Comparison of ENCODE assay signal across 17 cellular contexts in the genomic region with DNA sequence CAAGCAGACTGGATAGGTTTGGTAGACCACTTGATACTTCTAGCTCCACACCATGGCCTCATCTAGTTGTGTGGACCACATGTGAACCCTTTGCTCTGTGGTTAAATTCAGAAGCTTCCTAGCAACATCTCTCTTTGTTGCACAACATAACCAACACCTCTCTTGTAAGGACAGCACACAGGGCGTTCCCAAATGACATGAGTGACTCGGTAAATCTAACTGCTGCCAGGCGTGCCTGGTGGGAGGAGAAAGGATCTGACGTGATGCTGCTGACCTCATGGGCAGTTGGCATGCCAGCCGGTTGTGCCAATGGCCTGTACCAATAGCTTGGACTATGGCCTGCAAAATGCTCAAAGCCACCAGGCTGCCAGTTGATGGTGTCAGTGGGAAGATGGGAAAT.
DNase-seq lines count a peak whose midpoint lies in the region; ATAC-seq, FAIRE-seq and TF ChIP-seq lines count a peak whose summit lies in the region.
"Had no signal": no experiment of that assay in that cellular context is flagged by ENCODE, and none has a peak within 500 bp of the region (broad histone marks: within the 10 kb centered on the region; RNA-seq: fewer than 3 reads in every experiment).

No MANE protein-coding gene starts in this region.

- H3K9me3 Mint-ChIP-seq in osteocyte (ENCODE audit: unreplicated experiment), result no peaks in the 10 kb centered on the region
- peaks cover 21% of the 10 kb centered on the region for H3K9me3 Mint-ChIP-seq in activated CD4-positive, alpha-beta T cell treated with anti-CD3 and anti-CD28 coated beads, Interleukin-2, amount 10 ng/mL, durations not matched to agents 24 days and 14 days

- H3K4me1 Mint-ChIP-seq in osteocyte (ENCODE audit: unreplicated experiment), result peaks cover 4% of the 10 kb centered on the region
- no peaks in the 10 kb centered on the region for H3K4me1 Mint-ChIP-seq in activated CD4-positive, alpha-beta T cell treated with anti-CD3 and anti-CD28 coated beads, Interleukin-2, amount 10 ng/mL, durations not matched to agents 24 days and 14 days
- H3K4me1 Mint-ChIP-seq: H9 had no signal

- TF ChIP-seq CTCF in bronchial epithelial cell (IDR thresholded peaks at IDR 0.05; ENCODE audit: insufficient read depth, low read length, severe bottlenecking) (no peak), osteocyte (IDR thresholded peaks at IDR 0.05) (no peak)

- intact Hi-C loops in left cardiac atrium (cut with DNase I), result no loop called here
- intact Hi-C loops in activated CD4-positive, alpha-beta T cell treated with anti-CD3 and anti-CD28 coated beads, Interleukin-2, amount 10 ng/mL, durations not matched to agents 24 days and 14 days (cut with micrococcal nuclease), result no loop called here

- TF ChIP-seq POLR2A in GM12891 (IDR thresholded peaks at IDR 0.05; ENCODE audit: low read depth, low read length), result no peak

- peaks cover 22% of the 10 kb centered on the region for H3K27me3 Mint-ChIP-seq in osteocyte (ENCODE audit: unreplicated experiment)
- peaks cover 2% of the 10 kb centered on the region for H3K27me3 Mint-ChIP-seq in activated CD4-positive, alpha-beta T cell treated with anti-CD3 and anti-CD28 coated beads, Interleukin-2, amount 10 ng/mL, durations not matched to agents 24 days and 14 days

- peak; percentile 36 for FAIRE-seq in bronchial epithelial cell (lab: Jason Lieb, UNC)
- FAIRE-seq in GM12891 (lab: Jason Lieb, UNC), result no peak
- FAIRE-seq: RCC 7860 had no signal

- peak; percentile 11 for DNase-seq in CD1c-positive myeloid dendritic cell (ENCODE audit: extremely low spot score)
- DNase-seq in NCI-H460 (ENCODE audit: extremely low read depth, low read depth), result peak; percentile 25
- peak; percentile 5 for DNase-seq in bronchial epithelial cell (ENCODE audit: low read depth)
- DNase-seq in osteocyte (ENCODE audit: extremely low spot score, unreplicated experiment), result peak; percentile 72
- DNase-seq in NCI-H2171 treated with DMSO at 0.1 percent for 48 hours (lab: John Stamatoyannopoulos, UW), result no peak
- DNase-seq in GM12891 (ENCODE audit: insufficient read length, low spot score), result no peak
- DNase-seq in left cardiac atrium, result no peak
- no peak for DNase-seq in activated CD4-positive, alpha-beta T cell treated with anti-CD3 and anti-CD28 coated beads, Interleukin-2, amount 10 ng/mL, durations not matched to agents 24 days and 14 days
- DNase-seq: H9, MM.1S, NCI-H1436, NCI-H2081 treated with DMSO at 0.1 percent for 48 hours, NCI-H345, NCI-H774, SHP77 treated with DMSO at 0.1 percent for 48 hours had no signal

- ATAC-seq in left cardiac atrium, result no peak

- no peaks in the 10 kb centered on the region for H3K36me3 Mint-ChIP-seq in osteocyte (ENCODE audit: unreplicated experiment)
- H3K36me3 Mint-ChIP-seq in activated CD4-positive, alpha-beta T cell treated with anti-CD3 and anti-CD28 coated beads, Interleukin-2, amount 10 ng/mL, durations not matched to agents 24 days and 14 days (ENCODE audit: low read depth), result no peaks in the 10 kb centered on the region

- no peaks in the 10 kb centered on the region for H3K27me3 ChIP-seq in bronchial epithelial cell (ENCODE audit: control insufficient read depth, insufficient read depth, low read length)
- H3K27me3 ChIP-seq: BLaER1 treated with 17β-estradiol and CSF1 and Interleukin-3, amounts not matched to agents 10 nM and 100 nM had no signal

- no peaks in the 10 kb centered on the region for H3K36me3 ChIP-seq in bronchial epithelial cell (ENCODE audit: control insufficient read depth, insufficient read depth, low read length)
- H3K36me3 ChIP-seq: BLaER1 treated with 17β-estradiol and CSF1 and Interleukin-3, amounts not matched to agents 10 nM and 100 nM had no signal

- no peak overlapping the region for H3K27ac Mint-ChIP-seq in osteocyte (ENCODE audit: unreplicated experiment)
- no peak overlapping the region for H3K27ac Mint-ChIP-seq in activated CD4-positive, alpha-beta T cell treated with anti-CD3 and anti-CD28 coated beads, Interleukin-2, amount 10 ng/mL, durations not matched to agents 24 days and 14 days
- H3K27ac Mint-ChIP-seq: H9 had no signal

- H3K4me3 Mint-ChIP-seq in osteocyte (ENCODE audit: unreplicated experiment), result no peak overlapping the region
- H3K4me3 Mint-ChIP-seq in activated CD4-positive, alpha-beta T cell treated with anti-CD3 and anti-CD28 coated beads, Interleukin-2, amount 10 ng/mL, durations not matched to agents 24 days and 14 days, result no peak overlapping the region
- H3K4me3 Mint-ChIP-seq: H9 had no signal

- H3K4me3 ChIP-seq in bronchial epithelial cell (ENCODE audit: low read depth, low read length), result no peak overlapping the region
- H3K4me3 ChIP-seq: BLaER1 treated with 17β-estradiol and CSF1 and Interleukin-3, amounts not matched to agents 10 nM and 100 nM had no signal

TF ChIP-seq in GM12891, 5 proteins besides CTCF, POLR2A, EP300 and RAD21:
- TF ChIP-seq POU2F2 (IDR thresholded peaks at IDR 0.05; ENCODE audit: low read depth, low read length) (no peak), POLR2AphosphoS5 (IDR thresholded peaks at IDR 0.05; ENCODE audit: low read depth, low read length) (no peak), PAX5 (IDR thresholded peaks at IDR 0.05; ENCODE audit: insufficient read depth, low read length, severe bottlenecking) (no peak), TAF1 (IDR thresholded peaks at IDR 0.05; ENCODE audit: low read depth, low read length) (no peak), SPI1 (IDR thresholded peaks at IDR 0.05; ENCODE audit: low read depth, low read length) (no peak)

Comparison
In these comparisons a context has a peak if more than half of its experiments do, and no peak if none do; other contexts are left out.
1. DNase-seq: peak in CD1c-positive myeloid dendritic cell (single experiment), NCI-H460 (single experiment), bronchial epithelial cell (single experiment) and osteocyte (single experiment); none in NCI-H2171 treated with DMSO at 0.1 percent for 48 hours (single experiment), GM12891 (single experiment), left cardiac atrium (single experiment) and activated CD4-positive, alpha-beta T cell treated with anti-CD3 and anti-CD28 coated beads, Interleukin-2, amount 10 ng/mL, durations not matched to agents 24 days and 14 days (single experiment).